27 cellular contexts compared by ENCODE assay signal in the genomic region with DNA sequence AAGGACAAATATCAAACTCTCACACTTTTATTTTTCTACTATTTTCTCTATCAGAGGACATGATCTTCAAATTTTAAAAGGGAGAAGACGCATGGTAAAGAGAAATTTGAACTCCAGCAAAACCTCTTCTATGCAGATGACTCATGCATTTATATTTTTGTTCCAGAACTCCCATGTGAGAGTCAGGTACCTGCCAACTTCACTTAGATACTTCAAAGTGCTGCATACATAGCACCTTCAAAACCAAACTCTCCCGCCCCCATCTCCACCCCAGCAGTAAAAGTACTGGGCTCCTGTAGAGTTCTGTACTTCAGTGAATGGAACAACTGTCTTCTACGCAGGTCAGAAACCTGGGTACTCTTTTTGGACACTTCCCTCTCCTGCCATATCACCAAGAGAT.
"Had no signal": no experiment of that assay in that cellular context is flagged by ENCODE, and none has a peak within 500 bp of the region (broad histone marks: within the 10 kb centered on the region; RNA-seq: fewer than 3 reads in every experiment).

No MANE protein-coding gene starts in this region.

- H3K36me3 ChIP-seq: neutrophil, pancreas, right lobe of liver, vagina, WERI-Rb-1 had no signal

- ATAC-seq: activated CD8-positive, alpha-beta memory T cell treated with anti-CD3 and anti-CD28 coated beads, Interleukin-2, amount 10 ng/mL, durations not matched to agents 7 days and 5 days; activated CD8-positive, alpha-beta T cell treated with anti-CD3 and anti-CD28 coated beads for 36 hours; activated naive CD8-positive, alpha-beta T cell treated with anti-CD3 and anti-CD28 coated beads, Interleukin-2, amount 50 U/mL, for 24 hours; pancreas; psoas muscle; right lobe of liver; stimulated activated memory B cell treated with anti-CD40 and anti-IgM and Interleukin-4, amounts not matched to agents 10 μg/mL and 1 μg/mL and 100 μg/mL, for 72 hours had no signal

- H3K4me1 ChIP-seq: pancreas, psoas muscle, right lobe of liver, testis, vagina had no signal

- H3K27me3 ChIP-seq: hepatocyte, right lobe of liver, testis, vagina had no signal

- H3K4me3 ChIP-seq: coronary artery, hepatocyte, pancreas, psoas muscle, right lobe of liver, testis, vagina had no signal

- FAIRE-seq: pancreas, small intestine, TTC549 had no signal

- H3K27ac ChIP-seq: coronary artery, epithelial cell of prostate, hepatocyte, neutrophil, pancreas, psoas muscle, right lobe of liver, testis, vagina, WERI-Rb-1 had no signal

- H3K9me3 ChIP-seq: neutrophil, pancreas, right lobe of liver, testis, vagina had no signal

- DNase-seq: activated CD4-positive, alpha-beta T cell treated with anti-CD3 and anti-CD28 coated beads, Interleukin-2, amount 10 ng/mL, durations not matched to agents 7 days and 5 days; activated CD4-positive, CD25-positive, alpha-beta regulatory T cell treated with anti-CD3 and anti-CD28 coated beads, Interleukin-2, amount 50 U/mL, for 72 hours; activated CD8-positive, alpha-beta memory T cell treated with anti-CD3 and anti-CD28 coated beads, Interleukin-2, amount 10 ng/mL, durations not matched to agents 7 days and 5 days; activated CD8-positive, alpha-beta T cell treated with anti-CD3 and anti-CD28 coated beads for 36 hours; activated gamma-delta T cell; activated naive CD4-positive, alpha-beta T cell treated with anti-CD3 and anti-CD28 coated beads, Interleukin-2, amount 50 U/mL, for 16 hours; activated naive CD8-positive, alpha-beta T cell treated with anti-CD3 and anti-CD28 coated beads, Interleukin-2, amount 50 U/mL, for 24 hours; activated T-cell treated with anti-CD3 and anti-CD28 coated beads for 4 hours; endodermal cell; foreskin fibroblast; immature natural killer cell; mesenchymal stem cell; pancreas; psoas muscle; right lobe of liver; small intestine; stimulated activated CD4-positive, alpha-beta T cell treated with anti-CD3 and anti-CD28 coated beads, Interleukin-2, amount 100 ng/mL, for 24 hours; T-helper 1 cell; testis; WERI-Rb-1 had no signal
